ENCODE assay signal across 1 cellular context in genomic region chr1:32960819-32961355, GRCh38.
TF ChIP-seq lines count a peak whose summit lies in the region.

No MANE protein-coding gene starts in this region.

TF ChIP-seq in A549, 52 proteins besides CTCF, POLR2A, EP300 and RAD21 (continued from another document):
- no peak for TF ChIP-seq PHF8 (IDR thresholded peaks at IDR 0.05; ENCODE audit: borderline replicate concordance, low read depth)
- TF ChIP-seq, protein P1, sequence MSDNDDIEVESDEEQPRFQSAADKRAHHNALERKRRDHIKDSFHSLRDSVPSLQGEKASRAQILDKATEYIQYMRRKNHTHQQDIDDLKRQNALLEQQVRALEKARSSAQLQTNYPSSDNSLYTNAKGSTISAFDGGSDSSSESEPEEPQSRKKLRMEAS (IDR thresholded peaks at IDR 0.05), result no peak
